Comparison of ENCODE assay signal across 12 cellular contexts in the genomic region with DNA sequence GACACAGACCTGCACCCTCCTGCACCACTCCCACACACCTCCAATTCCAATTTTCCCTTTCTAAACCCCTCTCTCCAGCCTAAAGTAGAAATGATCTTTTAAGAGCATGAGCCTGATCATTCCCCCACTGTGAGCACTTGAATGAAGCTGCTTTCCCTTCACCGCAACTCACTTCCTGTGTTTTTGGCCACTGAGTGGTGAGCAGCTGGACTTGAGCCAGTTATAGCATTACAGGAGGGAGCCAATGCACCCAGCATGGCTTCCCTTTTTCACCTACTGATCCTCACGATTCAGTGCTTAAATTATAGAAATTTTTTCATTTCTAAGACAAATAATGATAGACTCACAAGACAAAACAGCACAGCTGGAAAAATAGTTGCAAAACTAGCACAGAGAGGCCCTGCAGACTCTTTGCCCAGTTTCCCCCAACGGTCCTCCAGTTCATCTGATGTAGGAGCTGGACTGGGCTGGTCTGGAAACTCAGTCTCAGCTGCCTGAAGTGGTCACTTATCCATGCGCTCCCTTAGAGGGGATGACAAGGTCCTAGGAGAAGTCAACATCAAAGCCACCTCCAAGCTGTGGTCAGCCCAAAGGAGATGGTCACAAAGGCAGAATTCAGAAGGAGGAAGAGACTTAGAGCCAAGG. TPM values are rescaled to one million over a fixed set of nuclear protein-coding genes. Genes with fewer than 3 reads are reported as not detected.
A peak's percentile ranks its signal among the peaks of the same experiment; 100 is the strongest.
DNase-seq lines count a peak whose midpoint lies in the region; ATAC-seq and TF ChIP-seq lines count a peak whose summit lies in the region.
"Had no signal": no experiment of that assay in that cellular context is flagged by ENCODE, and none has a peak within 500 bp of the region (broad histone marks: within the 10 kb centered on the region; RNA-seq: fewer than 3 reads in every experiment).

No MANE protein-coding gene starts in this region.

- DNase-seq in NCI-H2081 (lab: John Stamatoyannopoulos, UW) (peak; percentile 33 to 71), NCI-H2081 treated with DMSO at 0.1 percent for 48 hours (lab: John Stamatoyannopoulos, UW) (no peak), NCI-H146 (lab: John Stamatoyannopoulos, UW) (peak; percentile 63), brain pericyte (ENCODE audit: low read depth, low spot score) (peak; percentile 80), prostate gland (ENCODE audit: low spot score) (no peak), GOT3 (lab: John Stamatoyannopoulos, UW) (no peak)
- DNase-seq: 8988T, T-cell had no signal

- intact Hi-C loops in prostate gland (cut with DNase I) = no loop called here

- no peak for ATAC-seq in HG02759 (IDR thresholded peaks at IDR 0.05; ENCODE audit: unreplicated experiment)

- no peak for TF ChIP-seq CTCF in neutrophil (IDR thresholded peaks at IDR 0.05)
- TF ChIP-seq CTCF in prostate gland (IDR thresholded peaks at IDR 0.05) = no peak

- H3K27ac ChIP-seq in neutrophil (peak overlapping the region; percentile 83), prostate gland (no peak overlapping the region)
- H3K27ac ChIP-seq: KMS-11 had no signal

- 63% methylated on average over 4 of the region's 4 CpGs for WGBS in prostate gland

- H3K36me3 ChIP-seq in neutrophil = no peaks in the 10 kb centered on the region
- H3K36me3 ChIP-seq in prostate gland = no peaks in the 10 kb centered on the region

- H3K4me3 ChIP-seq in neutrophil (ENCODE audit: low read depth in 1 of 2, low read length in 1 of 2) (no peak overlapping the region), prostate gland (no peak overlapping the region)

- no peak for TF ChIP-seq POLR2A in prostate gland (IDR thresholded peaks at IDR 0.05)

- H3K9me3 ChIP-seq in neutrophil = no peaks in the 10 kb centered on the region
- no peaks in the 10 kb centered on the region for H3K9me3 ChIP-seq in prostate gland

- H3K27me3 ChIP-seq in neutrophil (no peaks in the 10 kb centered on the region), prostate gland (replicated peaks; ENCODE audit: insufficient read depth) (no peaks in the 10 kb centered on the region)

- H3K4me1 ChIP-seq in neutrophil (ENCODE audit: control insufficient read depth in 1 of 2, insufficient read depth in 1 of 2, low read depth in 1 of 2, low read length in 1 of 2) (peaks cover 36 to 39% of the 10 kb centered on the region in 2 experiments), prostate gland (replicated peaks) (no peaks in the 10 kb centered on the region)

RNA-seq across cellular contexts. Expression of gene APOL4, which starts 9.8 kb away (rescaled TPM):
- total RNA-seq in prostate gland = 10 to 100 TPM; 13.6 to 25.5 TPM
- total RNA-seq: epithelial cell of proximal tubule had no signal

RNA-seq across cellular contexts. Expression of gene APOL2, which starts 28.0 kb away (rescaled TPM):
- 10 to 100 TPM; 35.2 to 64.1 TPM for total RNA-seq in prostate gland

RNA-seq across cellular contexts. Expression of gene APOL1, which starts 41.6 kb away (rescaled TPM):
- 10 to 100 TPM; 19.6 to 22.9 TPM for total RNA-seq in prostate gland

RNA-seq across cellular contexts. Expression of gene APOL3, which starts 50.8 kb away (rescaled TPM):
- 10 to 100 TPM; 18.8 to 32.2 TPM for total RNA-seq in prostate gland

Comparison
In these comparisons a context has a peak if more than half of its experiments do, and no peak if none do; other contexts are left out.
1. DNase-seq: peak in NCI-H2081 (2 of 2), NCI-H146 (single experiment) and brain pericyte (single experiment); none in NCI-H2081 treated with DMSO at 0.1 percent for 48 hours (single experiment), prostate gland (single experiment) and GOT3 (single experiment).